ENCODE assay signal across 10 cellular contexts in genomic region chr6:99612551-99613397, GRCh38. TPM values are rescaled to one million over a fixed set of nuclear protein-coding genes. Genes with fewer than 3 reads are reported as not detected.
DNase-seq lines count a peak whose midpoint lies in the region; ATAC-seq and TF ChIP-seq lines count a peak whose summit lies in the region.
"Had no signal": no experiment of that assay in that cellular context is flagged by ENCODE, and none has a peak within 500 bp of the region (broad histone marks: within the 10 kb centered on the region; RNA-seq: fewer than 3 reads in every experiment).

No MANE protein-coding gene starts in this region.

- H3K9me3 ChIP-seq in HUES64 (ENCODE audit: insufficient read depth, low read depth, low read length) (no peaks in the 10 kb centered on the region), fibroblast of lung (ENCODE audit: control insufficient read depth, insufficient read depth, low read depth, low read length) (no peaks in the 10 kb centered on the region)

- no peak for TF ChIP-seq CTCF in fibroblast of lung (conservative IDR thresholded peaks at IDR 0.05 in 1 of 2, IDR thresholded peaks at IDR 0.05 in 1 of 2; ENCODE audit: low read depth in 1 of 2, low read length in 2 of 2)

- no peaks in the 10 kb centered on the region for H3K79me2 ChIP-seq in fibroblast of lung (ENCODE audit: control insufficient read depth, insufficient read depth, low read length)

- 4% methylated on average over 55 of the region's 55 CpGs for WGBS in HUES64

- peaks cover 0 to 2% of the 10 kb centered on the region in 2 donors for H3K36me3 Mint-ChIP-seq in stimulated activated naive B cell treated with anti-CD40 and anti-IgM and Interleukin-4, amounts not matched to agents 10 μg/mL and 1 μg/mL and 100 μg/mL, for 72 hours

- H3K27ac Mint-ChIP-seq in stimulated activated naive B cell treated with anti-CD40 and anti-IgM and Interleukin-4, amounts not matched to agents 10 μg/mL and 1 μg/mL and 100 μg/mL, for 72 hours = peak overlapping the region; percentile 9
- H3K27ac Mint-ChIP-seq: T-helper 1 cell treated with Interleukin-12 subunit alpha and Interleukin-12 subunit beta and Interleukin-4 antibody, amounts not matched to agents 30 μg/mL and 1 μg/mL, for 36 hours had no signal

- no peaks in the 10 kb centered on the region for H3K9me3 Mint-ChIP-seq in stimulated activated naive B cell treated with anti-CD40 and anti-IgM and Interleukin-4, amounts not matched to agents 10 μg/mL and 1 μg/mL and 100 μg/mL, for 72 hours

- H3K27ac ChIP-seq in HUES64 (ENCODE audit: low read depth, low read length) = no peak overlapping the region
- H3K27ac ChIP-seq in fibroblast of lung (ENCODE audit: insufficient read depth, low read length) = no peak overlapping the region
- H3K27ac ChIP-seq: C4-2B had no signal

- TF ChIP-seq POLR2A in erythroblast (IDR thresholded peaks at IDR 0.05; ENCODE audit: low read length) = no peak

- peaks cover 58 to 73% of the 10 kb centered on the region in 2 donors for H3K27me3 Mint-ChIP-seq in stimulated activated naive B cell treated with anti-CD40 and anti-IgM and Interleukin-4, amounts not matched to agents 10 μg/mL and 1 μg/mL and 100 μg/mL, for 72 hours

- peaks cover 100% of the 10 kb centered on the region for H3K27me3 ChIP-seq in HUES64 (ENCODE audit: insufficient read depth, low read length)
- peaks cover 71% of the 10 kb centered on the region for H3K27me3 ChIP-seq in fibroblast of lung (ENCODE audit: control insufficient read depth, insufficient read depth, low read length)

- H2AFZ ChIP-seq in fibroblast of lung (ENCODE audit: low read length) = no peak overlapping the region

- peaks cover 9 to 34% of the 10 kb centered on the region in 2 donors for H3K4me1 Mint-ChIP-seq in stimulated activated naive B cell treated with anti-CD40 and anti-IgM and Interleukin-4, amounts not matched to agents 10 μg/mL and 1 μg/mL and 100 μg/mL, for 72 hours

- DNase-seq in activated CD4-positive, alpha-beta T cell treated with anti-CD3 and anti-CD28 coated beads for 48 hours = peak; percentile 12
- DNase-seq in activated CD4-positive, alpha-beta T cell treated with anti-CD3 and anti-CD28 coated beads for 4 hours = no peak
- DNase-seq in fibroblast of lung (ENCODE audit: low read depth in 2 of 2) (no peak), erythroblast (lab: John Stamatoyannopoulos, UW) (no peak), NCI-H1092 treated with DMSO at 0.1 percent for 48 hours (lab: John Stamatoyannopoulos, UW) (no peak)
- DNase-seq in stimulated activated naive B cell treated with anti-CD40 and anti-IgM and Interleukin-4, amounts not matched to agents 10 μg/mL and 1 μg/mL and 100 μg/mL, for 72 hours = no peak

- H3K4me3 ChIP-seq in HUES64 (ENCODE audit: low read length) (peak overlapping the region; percentile 44), fibroblast of lung (replicated peaks in 1 of 4; ENCODE audit: control extremely low read depth in 1 of 4, insufficient read depth in 1 of 4, low read depth in 3 of 4, low read length in 4 of 4) (peak overlapping the region in 2 of 4 experiments; percentile 10 to 32)

- peak overlapping the region; percentile 44 for H3K4me2 ChIP-seq in fibroblast of lung (ENCODE audit: extremely low read depth, insufficient read depth, low read length)

- peak overlapping the region; percentile 36 to 83 for H3K4me3 Mint-ChIP-seq in stimulated activated naive B cell treated with anti-CD40 and anti-IgM and Interleukin-4, amounts not matched to agents 10 μg/mL and 1 μg/mL and 100 μg/mL, for 72 hours
- H3K4me3 Mint-ChIP-seq: T-helper 1 cell treated with Interleukin-12 subunit alpha and Interleukin-12 subunit beta and Interleukin-4 antibody, amounts not matched to agents 30 μg/mL and 1 μg/mL, for 36 hours had no signal

- H3K4me1 ChIP-seq in HUES64 (ENCODE audit: insufficient read depth, low read length) = peaks cover 24% of the 10 kb centered on the region
- no peaks in the 10 kb centered on the region for H3K4me1 ChIP-seq in fibroblast of lung (ENCODE audit: control insufficient read depth, extremely low read depth, insufficient read depth, low read length)

- no peaks in the 10 kb centered on the region for H3K36me3 ChIP-seq in HUES64 (ENCODE audit: insufficient read depth, low read length)
- no peaks in the 10 kb centered on the region for H3K36me3 ChIP-seq in fibroblast of lung (ENCODE audit: control insufficient read depth, insufficient read depth, low read length)

- no peaks in the 10 kb centered on the region for H4K20me1 ChIP-seq in fibroblast of lung (ENCODE audit: control insufficient read depth, extremely low read depth, insufficient read depth, low read length)

- ATAC-seq in stimulated activated naive B cell treated with anti-CD40 and anti-IgM and Interleukin-4, amounts not matched to agents 10 μg/mL and 1 μg/mL and 100 μg/mL, for 72 hours (replicated peaks) = no peak
- no peak for ATAC-seq in GM21515 (IDR thresholded peaks at IDR 0.05; ENCODE audit: unreplicated experiment)

- H3K9ac ChIP-seq in HUES64 (ENCODE audit: low read depth, low read length) = no peak overlapping the region; the same call in 1 of the 2 replicates
- no peak overlapping the region for H3K9ac ChIP-seq in fibroblast of lung (ENCODE audit: insufficient read depth, low read length)

RNA-seq across cellular contexts. Expression of gene PRDM13, which starts 6.1 kb away (rescaled TPM):
- polyA plus RNA-seq in HUES64 (2013, experiment 1 of 2) = not detected
- not detected for polyA plus RNA-seq in HUES64 (2013, experiment 2 of 2)
- not detected in 2 replicates for total RNA-seq in fibroblast of lung
- not detected in 2 replicates for polyA plus RNA-seq in fibroblast of lung
- polyA plus RNA-seq in fibroblast of lung (2012) = not detected in 2 replicates
- not detected in 2 replicates for polyA minus RNA-seq in fibroblast of lung (ENCODE audit: low replicate concordance)

RNA-seq across cellular contexts. Expression of gene CCNC, which starts 44.3 kb away (rescaled TPM):
- polyA plus RNA-seq in HUES64 (2013, experiment 1 of 2) = 82.1 TPM
- 86.9 TPM for polyA plus RNA-seq in HUES64 (2013, experiment 2 of 2)
- 50.0 and 57.0 TPM in 2 replicates for total RNA-seq in fibroblast of lung
- 39.9 and 57.2 TPM in 2 replicates for polyA plus RNA-seq in fibroblast of lung
- 34.1 and 35.2 TPM in 2 replicates for polyA plus RNA-seq in fibroblast of lung (2012)
- polyA minus RNA-seq in fibroblast of lung (ENCODE audit: low replicate concordance) = 2.6 and 16.8 TPM in 2 replicates
